1 cellular context compared by ENCODE assay signal in the genomic region with DNA sequence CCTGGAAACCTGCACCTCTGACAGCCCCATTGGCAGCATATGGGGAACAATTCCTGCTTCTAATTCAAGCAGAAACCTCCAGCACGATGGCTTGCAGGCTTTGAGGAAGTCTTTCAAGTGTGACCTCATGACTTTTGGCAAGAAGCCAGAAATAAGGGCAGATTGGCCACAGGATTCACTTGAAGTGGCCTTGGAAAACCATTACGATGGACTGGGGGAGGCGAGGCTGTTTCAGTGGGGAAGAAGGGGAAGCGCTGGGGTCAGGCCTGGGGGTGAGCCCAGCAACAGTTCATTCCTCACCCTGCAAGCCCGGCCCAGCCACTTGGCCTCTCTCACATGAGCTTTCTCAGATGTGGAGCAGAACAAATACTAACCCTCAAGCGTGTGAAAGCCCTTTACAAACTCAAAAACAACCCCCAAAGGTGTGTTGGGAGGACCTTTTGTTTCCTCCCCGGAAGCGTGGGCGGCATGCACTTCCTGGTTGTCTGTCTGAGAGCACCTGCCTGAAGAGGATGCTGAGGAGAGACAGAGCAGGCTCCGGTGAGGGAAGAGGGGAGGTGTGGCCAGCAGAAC.
TF ChIP-seq lines count a peak whose summit lies in the region.

No MANE protein-coding gene starts in this region.

TF ChIP-seq in HepG2, 621 proteins besides CTCF, POLR2A, EP300 and RAD21 (continued from another document and continues in another):
- TF ChIP-seq ARID4A (CRISPR knock-in tag; IDR thresholded peaks at IDR 0.05; ENCODE audit: borderline replicate concordance) (0 out of 2 replicates have a peak, but pooled peaks have one; percentile 22), NPAS2 (CRISPR knock-in tag; IDR thresholded peaks at IDR 0.05; ENCODE audit: borderline replicate concordance) (no peak), GATA4 (IDR thresholded peaks at IDR 0.05; ENCODE audit: borderline replicate concordance, low read depth) (no peak), ZNF589 (CRISPR knock-in tag; conservative IDR thresholded peaks at IDR 0.05) (0 out of 2 replicates have a peak, but pooled peaks have one; percentile 34), ZNF343 (CRISPR knock-in tag; IDR thresholded peaks at IDR 0.05) (no peak), ZNF816 (CRISPR knock-in tag; IDR thresholded peaks at IDR 0.05; ENCODE audit: borderline replicate concordance) (no peak), ZNF598 (CRISPR knock-in tag; IDR thresholded peaks at IDR 0.05; ENCODE audit: borderline replicate concordance) (no peak), ZNF639 (CRISPR knock-in tag; conservative IDR thresholded peaks at IDR 0.05) (no peak), ZNF263 (CRISPR knock-in tag; IDR thresholded peaks at IDR 0.05) (peak; percentile 43; the same call in 1 of the 2 replicates), ZNF567 (CRISPR knock-in tag; IDR thresholded peaks at IDR 0.05; ENCODE audit: borderline replicate concordance) (no peak), SUZ12 (IDR thresholded peaks at IDR 0.05; ENCODE audit: low read depth, low read length) (no peak), ZNF687 (CRISPR knock-in tag; IDR thresholded peaks at IDR 0.05) (peak; percentile 61), KLF11 (CRISPR knock-in tag; IDR thresholded peaks at IDR 0.05) (no peak), MIER2 (CRISPR knock-in tag; IDR thresholded peaks at IDR 0.05) (no peak), PAWR (CRISPR knock-in tag; IDR thresholded peaks at IDR 0.05; ENCODE audit: borderline replicate concordance) (no peak), LCORL (IDR thresholded peaks at IDR 0.05) (peak; percentile 87), LCORL (CRISPR knock-in tag; IDR thresholded peaks at IDR 0.05) (no peak), KLF13 (CRISPR knock-in tag; IDR thresholded peaks at IDR 0.05) (no peak), ZSCAN21 (CRISPR knock-in tag; IDR thresholded peaks at IDR 0.05; ENCODE audit: borderline replicate concordance) (no peak), MEIS1 (CRISPR knock-in tag; IDR thresholded peaks at IDR 0.05; ENCODE audit: borderline replicate concordance) (no peak), NCOA1 (CRISPR knock-in tag; IDR thresholded peaks at IDR 0.05) (no peak), GABPA (IDR thresholded peaks at IDR 0.05; ENCODE audit: low read depth, low read length) (0 out of 2 replicates have a peak, but pooled peaks have one; percentile 28), GABPA (CRISPR knock-in tag; IDR thresholded peaks at IDR 0.05; ENCODE audit: low read depth) (peak; percentile 77), ZNF451 (CRISPR knock-in tag; IDR thresholded peaks at IDR 0.05) (no peak), PHF20 (CRISPR knock-in tag; IDR thresholded peaks at IDR 0.05) (no peak), ZNF761 (CRISPR knock-in tag; conservative IDR thresholded peaks at IDR 0.05) (no peak), ZBTB7A (CRISPR knock-in tag; IDR thresholded peaks at IDR 0.05) (no peak), ZNF317 (CRISPR knock-in tag; IDR thresholded peaks at IDR 0.05) (no peak), RNF2 (conservative IDR thresholded peaks at IDR 0.05; ENCODE audit: low read depth) (no peak), RNF219 (CRISPR knock-in tag; IDR thresholded peaks at IDR 0.05) (no peak), HDAC6 (IDR thresholded peaks at IDR 0.05; ENCODE audit: low read depth, low read length) (no peak), JUND (CRISPR knock-in tag; IDR thresholded peaks at IDR 0.05) (no peak), CEBPG (CRISPR knock-in tag; IDR thresholded peaks at IDR 0.05) (no peak), TEAD3 (CRISPR knock-in tag; optimal IDR thresholded peaks at IDR 0.05; ENCODE audit: borderline replicate concordance) (no peak), FOXA1 (IDR thresholded peaks at IDR 0.05) (no peak), FOXA1 (CRISPR knock-in tag; IDR thresholded peaks at IDR 0.05) (no peak), ZNF501 (CRISPR knock-in tag; IDR thresholded peaks at IDR 0.05) (0 out of 2 replicates have a peak, but pooled peaks have one; percentile 13), ZNF747 (CRISPR knock-in tag; IDR thresholded peaks at IDR 0.05; ENCODE audit: borderline replicate concordance) (no peak), XBP1 (CRISPR knock-in tag; IDR thresholded peaks at IDR 0.05) (no peak), ZNF615 (CRISPR knock-in tag; IDR thresholded peaks at IDR 0.05; ENCODE audit: borderline replicate concordance) (0 out of 2 replicates have a peak, but pooled peaks have one; percentile 60), GABPB1 (CRISPR knock-in tag; IDR thresholded peaks at IDR 0.05) (peak; percentile 68), ZNF292 (CRISPR knock-in tag; IDR thresholded peaks at IDR 0.05; ENCODE audit: borderline replicate concordance, low read depth) (0 out of 2 replicates have a peak, but pooled peaks have one; percentile 5)
- TF ChIP-seq, protein P1, sequence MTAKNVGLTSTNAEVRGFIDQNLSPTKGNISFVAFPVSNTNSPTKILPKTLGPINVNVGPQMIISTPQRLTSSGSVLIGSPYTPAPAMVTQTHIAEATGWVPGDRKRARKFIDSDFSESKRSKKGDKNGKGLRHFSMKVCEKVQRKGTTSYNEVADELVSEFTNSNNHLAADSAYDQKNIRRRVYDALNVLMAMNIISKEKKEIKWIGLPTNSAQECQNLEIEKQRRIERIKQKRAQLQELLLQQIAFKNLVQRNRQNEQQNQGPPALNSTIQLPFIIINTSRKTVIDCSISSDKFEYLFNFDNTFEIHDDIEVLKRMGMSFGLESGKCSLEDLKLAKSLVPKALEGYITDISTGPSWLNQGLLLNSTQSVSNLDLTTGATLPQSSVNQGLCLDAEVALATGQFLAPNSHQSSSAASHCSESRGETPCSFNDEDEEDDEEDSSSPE (CRISPR knock-in tag; IDR thresholded peaks at IDR 0.05), result no peak
- TF ChIP-seq, protein P2, sequence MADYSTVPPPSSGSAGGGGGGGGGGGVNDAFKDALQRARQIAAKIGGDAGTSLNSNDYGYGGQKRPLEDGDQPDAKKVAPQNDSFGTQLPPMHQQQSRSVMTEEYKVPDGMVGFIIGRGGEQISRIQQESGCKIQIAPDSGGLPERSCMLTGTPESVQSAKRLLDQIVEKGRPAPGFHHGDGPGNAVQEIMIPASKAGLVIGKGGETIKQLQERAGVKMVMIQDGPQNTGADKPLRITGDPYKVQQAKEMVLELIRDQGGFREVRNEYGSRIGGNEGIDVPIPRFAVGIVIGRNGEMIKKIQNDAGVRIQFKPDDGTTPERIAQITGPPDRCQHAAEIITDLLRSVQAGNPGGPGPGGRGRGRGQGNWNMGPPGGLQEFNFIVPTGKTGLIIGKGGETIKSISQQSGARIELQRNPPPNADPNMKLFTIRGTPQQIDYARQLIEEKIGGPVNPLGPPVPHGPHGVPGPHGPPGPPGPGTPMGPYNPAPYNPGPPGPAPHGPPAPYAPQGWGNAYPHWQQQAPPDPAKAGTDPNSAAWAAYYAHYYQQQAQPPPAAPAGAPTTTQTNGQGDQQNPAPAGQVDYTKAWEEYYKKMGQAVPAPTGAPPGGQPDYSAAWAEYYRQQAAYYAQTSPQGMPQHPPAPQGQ (CRISPR knock-in tag; IDR thresholded peaks at IDR 0.05; ENCODE audit: borderline replicate concordance), result no peak
- TF ChIP-seq, protein P3, sequence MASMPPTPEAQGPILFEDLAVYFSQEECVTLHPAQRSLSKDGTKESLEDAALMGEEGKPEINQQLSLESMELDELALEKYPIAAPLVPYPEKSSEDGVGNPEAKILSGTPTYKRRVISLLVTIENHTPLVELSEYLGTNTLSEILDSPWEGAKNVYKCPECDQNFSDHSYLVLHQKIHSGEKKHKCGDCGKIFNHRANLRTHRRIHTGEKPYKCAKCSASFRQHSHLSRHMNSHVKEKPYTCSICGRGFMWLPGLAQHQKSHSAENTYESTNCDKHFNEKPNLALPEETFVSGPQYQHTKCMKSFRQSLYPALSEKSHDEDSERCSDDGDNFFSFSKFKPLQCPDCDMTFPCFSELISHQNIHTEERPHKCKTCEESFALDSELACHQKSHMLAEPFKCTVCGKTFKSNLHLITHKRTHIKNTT (CRISPR knock-in tag; IDR thresholded peaks at IDR 0.05), result no peak
- TF ChIP-seq, protein P4, sequence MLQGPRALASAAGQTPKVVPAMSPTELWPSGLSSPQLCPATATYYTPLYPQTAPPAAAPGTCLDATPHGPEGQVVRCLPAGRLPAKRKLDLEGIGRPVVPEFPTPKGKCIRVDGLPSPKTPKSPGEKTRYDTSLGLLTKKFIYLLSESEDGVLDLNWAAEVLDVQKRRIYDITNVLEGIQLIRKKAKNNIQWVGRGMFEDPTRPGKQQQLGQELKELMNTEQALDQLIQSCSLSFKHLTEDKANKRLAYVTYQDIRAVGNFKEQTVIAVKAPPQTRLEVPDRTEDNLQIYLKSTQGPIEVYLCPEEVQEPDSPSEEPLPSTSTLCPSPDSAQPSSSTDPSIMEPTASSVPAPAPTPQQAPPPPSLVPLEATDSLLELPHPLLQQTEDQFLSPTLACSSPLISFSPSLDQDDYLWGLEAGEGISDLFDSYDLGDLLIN (CRISPR knock-in tag; IDR thresholded peaks at IDR 0.05; ENCODE audit: borderline replicate concordance), result no peak
- TF ChIP-seq, protein P5, sequence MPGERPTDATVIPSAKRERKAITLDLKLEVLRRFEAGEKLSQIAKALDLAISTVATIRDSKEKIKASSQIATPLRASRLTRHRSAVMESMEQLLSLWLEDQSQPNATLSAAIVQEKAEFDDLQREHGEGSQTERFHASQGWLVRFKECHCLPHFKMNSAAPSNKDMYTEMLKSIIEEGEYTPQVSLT (CRISPR knock-in tag; IDR thresholded peaks at IDR 0.05; ENCODE audit: borderline replicate concordance, low read depth), result no peak
